ENCODE assay signal across 1 cellular context in genomic region chr6:42510795-42511194, GRCh38.
TF ChIP-seq lines count a peak whose summit lies in the region.

No MANE protein-coding gene starts in this region.

TF ChIP-seq in IMR-90, 13 proteins besides CTCF, POLR2A, EP300 and RAD21 (continued from another document):
- TF ChIP-seq ELK1 (IDR thresholded peaks at IDR 0.05; ENCODE audit: borderline replicate concordance, low read depth, low read length) (no peak), RFX5 (IDR thresholded peaks at IDR 0.05; ENCODE audit: low read depth, low read length) (no peak), CEBPB (IDR thresholded peaks at IDR 0.05; ENCODE audit: low read depth, low read length) (no peak), MXI1 (IDR thresholded peaks at IDR 0.05; ENCODE audit: borderline replicate concordance, low read depth, low read length) (no peak), SMC3 (IDR thresholded peaks at IDR 0.05; ENCODE audit: low read depth, low read length) (no peak), RCOR1 (IDR thresholded peaks at IDR 0.05; ENCODE audit: insufficient replicate concordance, low read length) (no peak), CHD1 (IDR thresholded peaks at IDR 0.05; ENCODE audit: low read depth, low read length) (no peak), NFE2L2 (IDR thresholded peaks at IDR 0.05; ENCODE audit: low read depth, low read length) (no peak), BHLHE40 (IDR thresholded peaks at IDR 0.05; ENCODE audit: low read depth, low read length) (no peak)
